8 cellular contexts compared by ENCODE assay signal in the genomic region with DNA sequence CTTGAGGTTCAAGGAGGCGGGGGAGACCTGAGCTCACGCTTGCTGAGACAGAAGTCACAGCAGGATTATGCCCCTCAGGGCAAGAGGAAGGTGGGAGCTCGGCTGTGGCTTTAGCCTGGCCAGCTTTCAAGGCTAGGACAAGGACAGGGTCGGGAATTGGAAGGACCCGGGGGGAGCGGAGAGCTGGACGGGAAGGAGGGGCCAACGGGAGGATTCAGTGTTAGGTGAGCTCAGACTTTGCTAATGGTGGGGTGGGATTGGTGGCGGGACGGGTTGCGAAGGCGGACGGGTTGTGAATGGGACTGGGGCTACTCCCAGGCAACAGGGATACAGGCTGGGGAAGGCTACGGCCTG. TPM values are rescaled to one million over a fixed set of nuclear protein-coding genes. Genes with fewer than 3 reads are reported as not detected.
DNase-seq lines count a peak whose midpoint lies in the region; ATAC-seq, FAIRE-seq and TF ChIP-seq lines count a peak whose summit lies in the region.

No MANE protein-coding gene starts in this region.

- no peaks in the 10 kb centered on the region for H3K36me3 ChIP-seq in PC-3 (ENCODE audit: low read depth, low read length)
- peaks cover under 1% of the 10 kb centered on the region for H3K36me3 ChIP-seq in osteoblast (ENCODE audit: insufficient read depth, low read length)

- H4K20me1 ChIP-seq in PC-3 (ENCODE audit: low read length) (peaks cover 30% of the 10 kb centered on the region), osteoblast (ENCODE audit: insufficient read depth, low read length) (peaks cover 29% of the 10 kb centered on the region)

- H3K4me1 ChIP-seq in PC-3 (ENCODE audit: insufficient read depth, low read length) (peaks cover 7% of the 10 kb centered on the region), osteoblast (ENCODE audit: insufficient read depth, low read length) (peaks cover 19% of the 10 kb centered on the region)

- no peak for FAIRE-seq in GM12891 (lab: Jason Lieb, UNC)

- TF ChIP-seq CTCF in PC-3 (conservative IDR thresholded peaks at IDR 0.05; ENCODE audit: low read depth, low read length) = no peak
- no peak for TF ChIP-seq CTCF in osteoblast (IDR thresholded peaks at IDR 0.05; ENCODE audit: extremely low read depth, low read depth, low read length)

- H3K27me3 ChIP-seq in PC-3 (ENCODE audit: low read length) (no peaks in the 10 kb centered on the region), osteoblast (ENCODE audit: insufficient read depth, low read length) (no peaks in the 10 kb centered on the region)

- intact Hi-C loops in PC-3 (cut with micrococcal nuclease) = loop anchor here (2.0 kb wide), 1 partner anchor 18 kb away; no protein-coding TSS in a partner anchor

- H3K9ac ChIP-seq in PC-3 (ENCODE audit: low read length) = peak overlapping the region; percentile 100

- no TSS peak for BruUV-seq in PC-3 (replicated peaks; lab: Mats Ljungman, UMichigan)

- ATAC-seq in PC-3 (peak; percentile 25), GM18502 (IDR thresholded peaks at IDR 0.05; ENCODE audit: poor library complexity, unreplicated experiment) (no peak), GM21528 (IDR thresholded peaks at IDR 0.05; ENCODE audit: low FRiP score, unreplicated experiment) (no peak)

- peak overlapping the region; percentile 98 for H3K4me2 ChIP-seq in PC-3 (ENCODE audit: low read length)
- peak overlapping the region; percentile 97 for H3K4me2 ChIP-seq in osteoblast (ENCODE audit: insufficient read depth, low read length)

- no peaks in the 10 kb centered on the region for H3K9me2 ChIP-seq in PC-3 (replicated peaks; ENCODE audit: low read length)

- POLR2A ChIA-PET in PC-3 (lab: Charles Lee; ENCODE audit: unreplicated experiment) = interaction anchor here (0.5 to 1.8 kb wide), 2 partner anchors 19 to 141 kb away, joined by 3 to 7 read pairs; partner anchors contain the start of gene IQSEC2

- H2AFZ ChIP-seq in PC-3 (ENCODE audit: low read length) (peak overlapping the region; percentile 93), osteoblast (ENCODE audit: low read length) (peak overlapping the region; percentile 97)

- no peak for TF ChIP-seq POLR2A in GM12891 (IDR thresholded peaks at IDR 0.05; ENCODE audit: low read depth, low read length)

- H3K79me2 ChIP-seq in PC-3 (ENCODE audit: low read length) (peaks cover 43% of the 10 kb centered on the region), osteoblast (ENCODE audit: insufficient read depth, low read length) (peaks cover 41% of the 10 kb centered on the region)

- H3K4me3 ChIP-seq in PC-3 (ENCODE audit: low read length) (peak overlapping the region; percentile 92), osteoblast (ENCODE audit: insufficient read depth, low read length) (peak overlapping the region; percentile 87)

- CTCF ChIA-PET in PC-3 (lab: Charles Lee) = interaction anchor here (0.7 to 1.8 kb wide), 5 partner anchors 13 to 110 kb away, joined by 3 to 11 read pairs (median 3); no protein-coding TSS in a partner anchor

- DNase-seq in DMS 273 treated with DMSO at 0.1 percent for 48 hours (lab: John Stamatoyannopoulos, UW) (peak; percentile 65), PC-3 (no peak), epithelial cell of prostate (ENCODE audit: low read depth, low spot score) (no peak), osteoblast (ENCODE audit: insufficient read length, low spot score, missing footprints) (peak; percentile 89), GM12891 (ENCODE audit: insufficient read length, low spot score) (no peak), NCI-H1105 treated with DMSO at 0.1 percent for 48 hours (lab: John Stamatoyannopoulos, UW) (no peak)

- H3K27ac ChIP-seq in PC-3 (ENCODE audit: low read length) (peak overlapping the region; percentile 17; the same call in 1 of the 2 replicates), epithelial cell of prostate (peak overlapping the region; percentile 79), osteoblast (ENCODE audit: low read depth, low read length) (peak overlapping the region; percentile 96)

- H3K9me3 ChIP-seq in PC-3 (ENCODE audit: low read length) (no peaks in the 10 kb centered on the region), osteoblast (ENCODE audit: low read depth, low read length) (no peaks in the 10 kb centered on the region)

- no peaks in the 10 kb centered on the region for H3F3A ChIP-seq in PC-3 (ENCODE audit: low read length, unreplicated experiment)

TF ChIP-seq in GM12891, 5 proteins besides CTCF, POLR2A, EP300 and RAD21:
- no peak for TF ChIP-seq TAF1 (IDR thresholded peaks at IDR 0.05; ENCODE audit: low read depth, low read length)
- no peak for TF ChIP-seq POLR2AphosphoS5 (IDR thresholded peaks at IDR 0.05; ENCODE audit: low read depth, low read length)
- no peak for TF ChIP-seq SPI1 (IDR thresholded peaks at IDR 0.05; ENCODE audit: low read depth, low read length)
- TF ChIP-seq PAX5 (IDR thresholded peaks at IDR 0.05; ENCODE audit: insufficient read depth, low read length, severe bottlenecking) = no peak
- TF ChIP-seq POU2F2 (IDR thresholded peaks at IDR 0.05; ENCODE audit: low read depth, low read length) = no peak

RNA-seq across cellular contexts. Expression of gene RIBC1, which starts 0.2 kb away (rescaled TPM):
- total RNA-seq in PC-3 (2014; rRNA removed) = 0.29 and 1.6 TPM in 2 replicates
- total RNA-seq in osteoblast = 0.29 and 0.72 TPM in 2 replicates
- polyA plus RNA-seq in GM12891 (2012; ENCODE audit: low read depth, missing spikeins) = 0.50 TPM

RNA-seq across cellular contexts. Expression of gene SMC1A, which starts 0.4 kb away (rescaled TPM):
- total RNA-seq in PC-3 (2014; rRNA removed) (47.6 and 48.1 TPM in 2 replicates), osteoblast (14.4 and 14.8 TPM in 2 replicates)
- polyA plus RNA-seq in GM12891 (2012; ENCODE audit: low read depth, missing spikeins) = 28.5 TPM

RNA-seq across cellular contexts. Expression of gene HSD17B10, which starts 11.3 kb away (rescaled TPM):
- total RNA-seq in PC-3 (2014; rRNA removed) (181 and 191 TPM in 2 replicates), osteoblast (41.5 and 48.5 TPM in 2 replicates)
- polyA plus RNA-seq in GM12891 (2012; ENCODE audit: low read depth, missing spikeins) = 113 TPM

Comparison
In these comparisons a context has a peak if more than half of its experiments do, and no peak if none do; other contexts are left out.
1. DNase-seq: peak in DMS 273 treated with DMSO at 0.1 percent for 48 hours (single experiment) and osteoblast (single experiment); none in PC-3 (single experiment), epithelial cell of prostate (single experiment), GM12891 (single experiment) and NCI-H1105 treated with DMSO at 0.1 percent for 48 hours (single experiment).
2. H3K27ac ChIP-seq: peak in every context shown above with its lines; median percentile 96 in osteoblast; 79 in epithelial cell of prostate; 17 in PC-3.